In genomic region chr2:232488721-232489300, GRCh38 we compare ENCODE assay signal across 20 cellular contexts. TPM values are rescaled to one million over a fixed set of nuclear protein-coding genes. Genes with fewer than 3 reads are reported as not detected.
DNase-seq lines count a peak whose midpoint lies in the region; ATAC-seq, FAIRE-seq and TF ChIP-seq lines count a peak whose summit lies in the region.
"Had no signal": no experiment of that assay in that cellular context is flagged by ENCODE, and none has a peak within 500 bp of the region (broad histone marks: within the 10 kb centered on the region; RNA-seq: fewer than 3 reads in every experiment).

No MANE protein-coding gene starts in this region.

- peaks cover 19% of the 10 kb centered on the region for H3K4me1 ChIP-seq in left ventricle myocardium inferior
- H3K4me1 ChIP-seq in upper lobe of right lung: peaks cover 5% of the 10 kb centered on the region
- H3K4me1 ChIP-seq: psoas muscle, SJCRH30 had no signal

- H3K4me3 ChIP-seq in left ventricle myocardium inferior (no peak overlapping the region), upper lobe of right lung (no peak overlapping the region)
- H3K4me3 ChIP-seq: heart left ventricle, left lung, psoas muscle, SJCRH30, suprapubic skin had no signal

- DNase-seq in left ventricle myocardium inferior (peak; percentile 2), cardiac septum (ENCODE audit: low spot score) (no peak), upper lobe of right lung (peak; percentile 31), frontal cortex (ENCODE audit: low spot score in 2 of 2) (no peak), mesenteric fat pad (ENCODE audit: low spot score) (no peak)
- DNase-seq in activated naive CD8-positive, alpha-beta T cell treated with anti-CD3 and anti-CD28 coated beads, Interleukin-2, amount 50 U/mL, for 24 hours: no peak
- DNase-seq in natural killer cell treated with Interleukin-12 subunit alpha and Interleukin-12 subunit beta and Interleukin-15 and Interleukin-18, amount 100 ng/mL, for 72 hours (ENCODE audit: low spot score): peak; percentile 31
- DNase-seq in effector CD8-positive, alpha-beta T cell (lab: John Stamatoyannopoulos, UW): no peak
- DNase-seq: activated CD4-positive, alpha-beta T cell treated with anti-CD3 and anti-CD28 coated beads for 1 hour; cerebellar nuclear complex; DMS79; HFFc6; psoas muscle; SJCRH30 had no signal

- peaks cover 6% of the 10 kb centered on the region for H3K4me1 Mint-ChIP-seq in activated naive CD8-positive, alpha-beta T cell treated with anti-CD3 and anti-CD28 coated beads, Interleukin-2, amount 50 U/mL, for 24 hours
- peaks cover 0 to 2% of the 10 kb centered on the region in 2 donors for H3K4me1 Mint-ChIP-seq in natural killer cell treated with Interleukin-12 subunit alpha and Interleukin-12 subunit beta and Interleukin-15 and Interleukin-18, amount 100 ng/mL, for 72 hours (ENCODE audit: low read depth in 2 of 2)

- ATAC-seq in activated naive CD8-positive, alpha-beta T cell treated with anti-CD3 and anti-CD28 coated beads, Interleukin-2, amount 50 U/mL, for 24 hours: no peak
- no peak for ATAC-seq in natural killer cell treated with Interleukin-12 subunit alpha and Interleukin-12 subunit beta and Interleukin-15 and Interleukin-18, amount 100 ng/mL, for 72 hours
- no peak for ATAC-seq in upper lobe of right lung
- ATAC-seq: heart left ventricle, left lung, psoas muscle had no signal

- intact Hi-C loops in left ventricle myocardium inferior (cut with micrococcal nuclease) (no loop called here), cardiac septum (cut with DNase I) (no loop called here), upper lobe of right lung (cut with DNase I) (no loop called here)

- TF ChIP-seq CTCF in left ventricle myocardium inferior (IDR thresholded peaks at IDR 0.05; ENCODE audit: borderline replicate concordance) (no peak), upper lobe of right lung (IDR thresholded peaks at IDR 0.05) (no peak)

- H3K27ac ChIP-seq in left ventricle myocardium inferior (replicated peaks) (no peak overlapping the region), upper lobe of right lung (no peak overlapping the region)
- H3K27ac ChIP-seq: heart left ventricle, left lung, psoas muscle, SJCRH30, suprapubic skin had no signal

- H3K36me3 ChIP-seq in left ventricle myocardium inferior: no peaks in the 10 kb centered on the region
- H3K36me3 ChIP-seq in upper lobe of right lung: no peaks in the 10 kb centered on the region
- H3K36me3 ChIP-seq: heart left ventricle, left lung, SJCRH30, suprapubic skin had no signal

- H3K27me3 Mint-ChIP-seq in activated naive CD8-positive, alpha-beta T cell treated with anti-CD3 and anti-CD28 coated beads, Interleukin-2, amount 50 U/mL, for 24 hours: peaks cover 35% of the 10 kb centered on the region
- H3K27me3 Mint-ChIP-seq in natural killer cell treated with Interleukin-12 subunit alpha and Interleukin-12 subunit beta and Interleukin-15 and Interleukin-18, amount 100 ng/mL, for 72 hours: peaks cover 21 to 26% of the 10 kb centered on the region in 2 donors

- H3K27me3 ChIP-seq in left ventricle myocardium inferior (ENCODE audit: low read depth): peaks cover 78% of the 10 kb centered on the region
- H3K27me3 ChIP-seq in upper lobe of right lung: peaks cover 50% of the 10 kb centered on the region

- FAIRE-seq in frontal cortex (lab: Jason Lieb, UNC): no peak
- FAIRE-seq: endometrium had no signal

- no peaks in the 10 kb centered on the region for H3K9me3 ChIP-seq in left ventricle myocardium inferior (replicated peaks)
- H3K9me3 ChIP-seq in upper lobe of right lung: no peaks in the 10 kb centered on the region
- H3K9me3 ChIP-seq: heart left ventricle, left lung, psoas muscle, SJCRH30, suprapubic skin had no signal

- H3K27ac Mint-ChIP-seq in activated naive CD8-positive, alpha-beta T cell treated with anti-CD3 and anti-CD28 coated beads, Interleukin-2, amount 50 U/mL, for 24 hours: no peak overlapping the region
- H3K27ac Mint-ChIP-seq in natural killer cell treated with Interleukin-12 subunit alpha and Interleukin-12 subunit beta and Interleukin-15 and Interleukin-18, amount 100 ng/mL, for 72 hours: no peak overlapping the region
- H3K27ac Mint-ChIP-seq: HFFc6 had no signal

- H3K4me3 Mint-ChIP-seq in activated naive CD8-positive, alpha-beta T cell treated with anti-CD3 and anti-CD28 coated beads, Interleukin-2, amount 50 U/mL, for 24 hours: peak overlapping the region; percentile 22
- H3K4me3 Mint-ChIP-seq in natural killer cell treated with Interleukin-12 subunit alpha and Interleukin-12 subunit beta and Interleukin-15 and Interleukin-18, amount 100 ng/mL, for 72 hours: no peak overlapping the region
- H3K4me3 Mint-ChIP-seq: HFFc6 had no signal

- H3K36me3 Mint-ChIP-seq in activated naive CD8-positive, alpha-beta T cell treated with anti-CD3 and anti-CD28 coated beads, Interleukin-2, amount 50 U/mL, for 24 hours (ENCODE audit: low read depth): no peaks in the 10 kb centered on the region
- no peaks in the 10 kb centered on the region for H3K36me3 Mint-ChIP-seq in natural killer cell treated with Interleukin-12 subunit alpha and Interleukin-12 subunit beta and Interleukin-15 and Interleukin-18, amount 100 ng/mL, for 72 hours

- no peaks in the 10 kb centered on the region for H3K9me3 Mint-ChIP-seq in activated naive CD8-positive, alpha-beta T cell treated with anti-CD3 and anti-CD28 coated beads, Interleukin-2, amount 50 U/mL, for 24 hours
- H3K9me3 Mint-ChIP-seq in natural killer cell treated with Interleukin-12 subunit alpha and Interleukin-12 subunit beta and Interleukin-15 and Interleukin-18, amount 100 ng/mL, for 72 hours: no peaks in the 10 kb centered on the region
- H3K9me3 Mint-ChIP-seq: HFFc6 had no signal

RNA-seq across cellular contexts. Expression of gene ECEL1, which starts 1.2 kb away (rescaled TPM):
- not detected for total RNA-seq in left ventricle myocardium inferior
- total RNA-seq in cardiac septum: 0.27 TPM
- total RNA-seq in natural killer cell treated with Interleukin-12 subunit alpha and Interleukin-12 subunit beta and Interleukin-15 and Interleukin-18, amount 100 ng/mL, for 72 hours: not detected
- total RNA-seq in upper lobe of right lung: not detected
- total RNA-seq in frontal cortex: 2.4 TPM
- 0.35 TPM for total RNA-seq in mesenteric fat pad
- total RNA-seq: HFFc6, M059J, SJCRH30 had no signal

RNA-seq across cellular contexts. Expression of gene PRSS56, which starts 31.4 kb away (rescaled TPM):
- total RNA-seq in left ventricle myocardium inferior (not detected), cardiac septum (not detected), upper lobe of right lung (not detected), frontal cortex (under 0.01 TPM), mesenteric fat pad (not detected)
- total RNA-seq in natural killer cell treated with Interleukin-12 subunit alpha and Interleukin-12 subunit beta and Interleukin-15 and Interleukin-18, amount 100 ng/mL, for 72 hours: not detected
- total RNA-seq: HFFc6; left lung; M059J; suprapubic skin; T-helper 2 cell treated with Interferon-gamma antibody and Interleukin-4, amounts not matched to agents 100 ng/mL and 5 ng/mL, for 36 hours had no signal

RNA-seq across cellular contexts. Expression of gene ALPI, which starts 32.9 kb away (rescaled TPM):
- total RNA-seq in left ventricle myocardium inferior (not detected), cardiac septum (not detected), upper lobe of right lung (not detected), frontal cortex (not detected), mesenteric fat pad (0.71 TPM)
- total RNA-seq in natural killer cell treated with Interleukin-12 subunit alpha and Interleukin-12 subunit beta and Interleukin-15 and Interleukin-18, amount 100 ng/mL, for 72 hours: not detected
- total RNA-seq: heart left ventricle; HFFc6; left lung; M059J; psoas muscle; SJCRH30; suprapubic skin; T-helper 2 cell treated with Interferon-gamma antibody and Interleukin-4, amounts not matched to agents 100 ng/mL and 5 ng/mL, for 36 hours had no signal

RNA-seq across cellular contexts. Expression of gene CHRND, which starts 37.1 kb away (rescaled TPM):
- total RNA-seq in left ventricle myocardium inferior (not detected), cardiac septum (0.11 TPM), upper lobe of right lung (not detected), frontal cortex (not detected), mesenteric fat pad (not detected)
- total RNA-seq in natural killer cell treated with Interleukin-12 subunit alpha and Interleukin-12 subunit beta and Interleukin-15 and Interleukin-18, amount 100 ng/mL, for 72 hours: not detected
- total RNA-seq: heart left ventricle; HFFc6; left lung; M059J; suprapubic skin; T-helper 2 cell treated with Interferon-gamma antibody and Interleukin-4, amounts not matched to agents 100 ng/mL and 5 ng/mL, for 36 hours had no signal

RNA-seq across cellular contexts. Expression of gene CHRNG, which starts 50.7 kb away (rescaled TPM):
- total RNA-seq in left ventricle myocardium inferior (not detected), cardiac septum (not detected), upper lobe of right lung (not detected), frontal cortex (not detected), mesenteric fat pad (not detected)
- total RNA-seq in natural killer cell treated with Interleukin-12 subunit alpha and Interleukin-12 subunit beta and Interleukin-15 and Interleukin-18, amount 100 ng/mL, for 72 hours: not detected
- total RNA-seq: heart left ventricle; HFFc6; left lung; M059J; suprapubic skin; T-helper 2 cell treated with Interferon-gamma antibody and Interleukin-4, amounts not matched to agents 100 ng/mL and 5 ng/mL, for 36 hours had no signal

Comparison
In these comparisons a context has a peak if more than half of its experiments do, and no peak if none do; other contexts are left out.
1. DNase-seq: peak in left ventricle myocardium inferior (single experiment), natural killer cell treated with Interleukin-12 subunit alpha and Interleukin-12 subunit beta and Interleukin-15 and Interleukin-18, amount 100 ng/mL, for 72 hours (single experiment) and upper lobe of right lung (single experiment); none in cardiac septum (single experiment), activated naive CD8-positive, alpha-beta T cell treated with anti-CD3 and anti-CD28 coated beads, Interleukin-2, amount 50 U/mL, for 24 hours (single experiment), frontal cortex (0 of 2), mesenteric fat pad (single experiment) and effector CD8-positive, alpha-beta T cell (single experiment).